2 cellular contexts compared by ENCODE assay signal in genomic region chr22:21055564-21055834, GRCh38.
TF ChIP-seq lines count a peak whose summit lies in the region.

No MANE protein-coding gene starts in this region.

TF ChIP-seq in WTC11, 78 proteins besides CTCF, POLR2A, EP300 and RAD21 (continues in another document):
- TF ChIP-seq PRRX2 (CRISPR knock-in tag; IDR thresholded peaks at IDR 0.05) = no peak
- no peak for TF ChIP-seq AR (CRISPR knock-in tag; IDR thresholded peaks at IDR 0.05)
- no peak for TF ChIP-seq ZNF281 (CRISPR knock-in tag; IDR thresholded peaks at IDR 0.05)
- no peak for TF ChIP-seq E2F5 (CRISPR knock-in tag; IDR thresholded peaks at IDR 0.05)
- TF ChIP-seq TP53 (CRISPR knock-in tag; IDR thresholded peaks at IDR 0.05) = no peak
- no peak for TF ChIP-seq SOX15 (CRISPR knock-in tag; IDR thresholded peaks at IDR 0.05)
- no peak for TF ChIP-seq NFATC4 (CRISPR knock-in tag; IDR thresholded peaks at IDR 0.05)
- no peak for TF ChIP-seq RELA (CRISPR knock-in tag; IDR thresholded peaks at IDR 0.05; ENCODE audit: borderline replicate concordance)
- TF ChIP-seq IRF1 (CRISPR knock-in tag; IDR thresholded peaks at IDR 0.05) = no peak
- TF ChIP-seq ZNF425 (CRISPR knock-in tag; conservative IDR thresholded peaks at IDR 0.05) = no peak
- TF ChIP-seq ATF6 (CRISPR knock-in tag; IDR thresholded peaks at IDR 0.05) = no peak
- TF ChIP-seq CREM (CRISPR knock-in tag; IDR thresholded peaks at IDR 0.05) = no peak
- no peak for TF ChIP-seq ZNF121 (CRISPR knock-in tag; IDR thresholded peaks at IDR 0.05)

TF ChIP-seq in H1, 55 proteins besides CTCF, POLR2A, EP300 and RAD21:
- TF ChIP-seq SIRT6 (IDR thresholded peaks at IDR 0.05; ENCODE audit: low read length) = no peak
- no peak for TF ChIP-seq YY1 (IDR thresholded peaks at IDR 0.05; ENCODE audit: low read depth, low read length)
- TF ChIP-seq ASH2L (IDR thresholded peaks at IDR 0.05; ENCODE audit: low read length) = no peak
- TF ChIP-seq RFX5 (IDR thresholded peaks at IDR 0.05; ENCODE audit: borderline replicate concordance, low read depth, low read length) = no peak
- no peak for TF ChIP-seq CHD7 (IDR thresholded peaks at IDR 0.05; ENCODE audit: insufficient replicate concordance, low read length)
- no peak for TF ChIP-seq TBP (IDR thresholded peaks at IDR 0.05; ENCODE audit: low read depth, low read length)
- no peak for TF ChIP-seq CHD2 (IDR thresholded peaks at IDR 0.05; ENCODE audit: low read length)
- no peak for TF ChIP-seq NANOG (IDR thresholded peaks at IDR 0.05; ENCODE audit: insufficient read depth, low read depth, low read length, poor library complexity, severe bottlenecking)
- TF ChIP-seq SRF (IDR thresholded peaks at IDR 0.05; ENCODE audit: low read depth, low read length) = no peak
- no peak for TF ChIP-seq TCF12 (IDR thresholded peaks at IDR 0.05; ENCODE audit: low read depth, low read length)
- TF ChIP-seq EZH2 (IDR thresholded peaks at IDR 0.05; ENCODE audit: low read depth, low read length, severe bottlenecking) = no peak
- no peak for TF ChIP-seq SIN3A (conservative IDR thresholded peaks at IDR 0.05 in 1 of 2, IDR thresholded peaks at IDR 0.05 in 1 of 2; ENCODE audit: low read depth in 1 of 2, low read length in 2 of 2)
- no peak for TF ChIP-seq HDAC6 (IDR thresholded peaks at IDR 0.05; ENCODE audit: low read depth, low read length)
- TF ChIP-seq ZNF274 (IDR thresholded peaks at IDR 0.05; ENCODE audit: borderline replicate concordance, extremely low read depth, low read length) = no peak
- TF ChIP-seq CBX5 (IDR thresholded peaks at IDR 0.05; ENCODE audit: low read depth, low read length) = no peak
- no peak for TF ChIP-seq SP2 (IDR thresholded peaks at IDR 0.05; ENCODE audit: low read length)
- no peak for TF ChIP-seq RNF2 (IDR thresholded peaks at IDR 0.05; ENCODE audit: borderline replicate concordance, low read depth, low read length, missing control alignments, poor library complexity, severe bottlenecking)
- TF ChIP-seq CHD1 (IDR thresholded peaks at IDR 0.05; ENCODE audit: low read depth, low read length) = no peak
- TF ChIP-seq RXRA (IDR thresholded peaks at IDR 0.05; ENCODE audit: insufficient read depth, low read depth, low read length) = no peak
- no peak for TF ChIP-seq EGR1 (IDR thresholded peaks at IDR 0.05; ENCODE audit: borderline replicate concordance, low read depth, low read length)
